Comparison of ENCODE assay signal across 26 cellular contexts in genomic region chr13:42600943-42601342, GRCh38. TPM values are rescaled to one million over a fixed set of nuclear protein-coding genes. Genes with fewer than 3 reads are reported as not detected.
DNase-seq lines count a peak whose midpoint lies in the region; ATAC-seq, FAIRE-seq and TF ChIP-seq lines count a peak whose summit lies in the region.
"Had no signal": no experiment of that assay in that cellular context is flagged by ENCODE, and none has a peak within 500 bp of the region (broad histone marks: within the 10 kb centered on the region; RNA-seq: fewer than 3 reads in every experiment).

No MANE protein-coding gene starts in this region.

- no peak overlapping the region for H3K4me3 Mint-ChIP-seq in activated CD8-positive, alpha-beta memory T cell treated with anti-CD3 and anti-CD28 coated beads, Interleukin-2, amount 10 ng/mL, durations not matched to agents 7 days and 5 days
- peak overlapping the region; percentile 59 for H3K4me3 Mint-ChIP-seq in stimulated activated naive CD8-positive, alpha-beta T cell treated with anti-CD3 and anti-CD28 coated beads, Interleukin-15, Interleukin-2, amounts not matched to agents 100 ng/mL and 50 ng/mL, for 24 hours
- H3K4me3 Mint-ChIP-seq: IgD-negative memory B cell; nephron progenitor cell; T-helper 1 cell treated with Interleukin-12 subunit alpha and Interleukin-12 subunit beta and Interleukin-4 antibody, amounts not matched to agents 30 μg/mL and 1 μg/mL, for 36 hours had no signal

- no peak overlapping the region for H3K27ac Mint-ChIP-seq in activated CD8-positive, alpha-beta memory T cell treated with anti-CD3 and anti-CD28 coated beads, Interleukin-2, amount 10 ng/mL, durations not matched to agents 7 days and 5 days
- peak overlapping the region; percentile 80 for H3K27ac Mint-ChIP-seq in stimulated activated naive CD8-positive, alpha-beta T cell treated with anti-CD3 and anti-CD28 coated beads, Interleukin-15, Interleukin-2, amounts not matched to agents 100 ng/mL and 50 ng/mL, for 24 hours
- H3K27ac Mint-ChIP-seq: IgD-negative memory B cell; nephron progenitor cell; T-helper 1 cell treated with Interleukin-12 subunit alpha and Interleukin-12 subunit beta and Interleukin-4 antibody, amounts not matched to agents 30 μg/mL and 1 μg/mL, for 36 hours had no signal

- ATAC-seq in activated CD8-positive, alpha-beta memory T cell treated with anti-CD3 and anti-CD28 coated beads, Interleukin-2, amount 10 ng/mL, durations not matched to agents 7 days and 5 days, result peak; percentile 39
- ATAC-seq: left colon had no signal

- no peaks in the 10 kb centered on the region for H3K36me3 Mint-ChIP-seq in activated CD8-positive, alpha-beta memory T cell treated with anti-CD3 and anti-CD28 coated beads, Interleukin-2, amount 10 ng/mL, durations not matched to agents 7 days and 5 days
- H3K36me3 Mint-ChIP-seq in stimulated activated naive CD8-positive, alpha-beta T cell treated with anti-CD3 and anti-CD28 coated beads, Interleukin-15, Interleukin-2, amounts not matched to agents 100 ng/mL and 50 ng/mL, for 24 hours (ENCODE audit: low read depth), result peaks cover 4% of the 10 kb centered on the region

- no peaks in the 10 kb centered on the region for H3K9me3 Mint-ChIP-seq in activated CD8-positive, alpha-beta memory T cell treated with anti-CD3 and anti-CD28 coated beads, Interleukin-2, amount 10 ng/mL, durations not matched to agents 7 days and 5 days (ENCODE audit: low read depth)
- no peaks in the 10 kb centered on the region for H3K9me3 Mint-ChIP-seq in stimulated activated naive CD8-positive, alpha-beta T cell treated with anti-CD3 and anti-CD28 coated beads, Interleukin-15, Interleukin-2, amounts not matched to agents 100 ng/mL and 50 ng/mL, for 24 hours
- H3K9me3 Mint-ChIP-seq: IgD-negative memory B cell; nephron progenitor cell; T-helper 1 cell treated with Interleukin-12 subunit alpha and Interleukin-12 subunit beta and Interleukin-4 antibody, amounts not matched to agents 30 μg/mL and 1 μg/mL, for 36 hours had no signal

- no peak for TF ChIP-seq CTCF in bronchial epithelial cell (IDR thresholded peaks at IDR 0.05; ENCODE audit: insufficient read depth, low read length, severe bottlenecking)

- peaks cover 1% of the 10 kb centered on the region for H3K27me3 ChIP-seq in bronchial epithelial cell (ENCODE audit: control insufficient read depth, insufficient read depth, low read length)
- H3K27me3 ChIP-seq: ascending aorta, esophagus muscularis mucosa, sigmoid colon, tibial artery had no signal

- DNase-seq in activated CD8-positive, alpha-beta memory T cell treated with anti-CD3 and anti-CD28 coated beads, Interleukin-2, amount 10 ng/mL, durations not matched to agents 7 days and 5 days, result no peak
- no peak for DNase-seq in activated CD8-positive, alpha-beta memory T cell treated with anti-CD3 and anti-CD28 coated beads for 24 hours
- DNase-seq in M059J (ENCODE audit: low read depth), result peak; percentile 57
- DNase-seq in bronchial epithelial cell (ENCODE audit: low read depth), result peak; percentile 52
- DNase-seq in NCI-H2029 treated with DMSO at 0.1 percent for 48 hours (lab: John Stamatoyannopoulos, UW), result no peak
- DNase-seq in OCI-M1 (lab: John Stamatoyannopoulos, UW), result no peak
- DNase-seq in DMS 273 (lab: John Stamatoyannopoulos, UW; ENCODE audit: unreplicated experiment), result no peak
- DNase-seq: activated gamma-delta T cell treated with Interleukin-2 at 50 U/mL for 16 hours; cerebellar nuclear complex; effector CD8-positive, alpha-beta T cell; GDM1; left colon; midbrain; MM.1S; NCI-H1694 treated with DMSO at 0.1 percent for 48 hours; NCI-H82; nephron progenitor cell; posterior cingulate gyrus; SIG-M5; sigmoid colon; tibial artery had no signal

- H3K4me3 ChIP-seq in bronchial epithelial cell (ENCODE audit: low read depth, low read length), result no peak overlapping the region
- H3K4me3 ChIP-seq: ascending aorta, esophagus muscularis mucosa, sigmoid colon, tibial artery had no signal

- FAIRE-seq in bronchial epithelial cell (lab: Jason Lieb, UNC), result peak; percentile 36

- no peaks in the 10 kb centered on the region for H3K36me3 ChIP-seq in bronchial epithelial cell (ENCODE audit: control insufficient read depth, insufficient read depth, low read length)
- H3K36me3 ChIP-seq: ascending aorta, esophagus muscularis mucosa, sigmoid colon, tibial artery had no signal

- H3K27me3 Mint-ChIP-seq in activated CD8-positive, alpha-beta memory T cell treated with anti-CD3 and anti-CD28 coated beads, Interleukin-2, amount 10 ng/mL, durations not matched to agents 7 days and 5 days, result peaks cover 14% of the 10 kb centered on the region
- peaks cover 3% of the 10 kb centered on the region for H3K27me3 Mint-ChIP-seq in stimulated activated naive CD8-positive, alpha-beta T cell treated with anti-CD3 and anti-CD28 coated beads, Interleukin-15, Interleukin-2, amounts not matched to agents 100 ng/mL and 50 ng/mL, for 24 hours
- H3K27me3 Mint-ChIP-seq: IgD-negative memory B cell had no signal

- CTCF ChIA-PET in activated CD8-positive, alpha-beta memory T cell treated with anti-CD3 and anti-CD28 coated beads, Interleukin-2, amount 10 ng/mL, durations not matched to agents 7 days and 5 days (lab: Charles Lee), result no interaction called here

- H3K4me1 Mint-ChIP-seq in activated CD8-positive, alpha-beta memory T cell treated with anti-CD3 and anti-CD28 coated beads, Interleukin-2, amount 10 ng/mL, durations not matched to agents 7 days and 5 days, result peaks cover 6% of the 10 kb centered on the region
- H3K4me1 Mint-ChIP-seq in stimulated activated naive CD8-positive, alpha-beta T cell treated with anti-CD3 and anti-CD28 coated beads, Interleukin-15, Interleukin-2, amounts not matched to agents 100 ng/mL and 50 ng/mL, for 24 hours (ENCODE audit: low read depth), result peaks cover 25% of the 10 kb centered on the region

RNA-seq across cellular contexts. Expression of gene TNFSF11, which starts 27.0 kb away (rescaled TPM):
- 1 to 10 TPM in 1 of 2 experiments, under 1 TPM in 1; 0.76 to 2.4 TPM for total RNA-seq in activated CD8-positive, alpha-beta memory T cell treated with anti-CD3 and anti-CD28 coated beads, Interleukin-2, amount 10 ng/mL, durations not matched to agents 7 days and 5 days
- total RNA-seq in M059J (2014; rRNA removed; shearing (Covaris generic)), result not detected in 2 replicates
- total RNA-seq in bronchial epithelial cell, result under 0.01 and 0.13 TPM in 2 replicates
- total RNA-seq: ascending aorta, sigmoid colon had no signal

Comparison
In these comparisons a context has a peak if more than half of its experiments do, and no peak if none do; other contexts are left out.
1. DNase-seq: peak in M059J (single experiment) and bronchial epithelial cell (single experiment); none in activated CD8-positive, alpha-beta memory T cell treated with anti-CD3 and anti-CD28 coated beads, Interleukin-2, amount 10 ng/mL, durations not matched to agents 7 days and 5 days (single experiment), activated CD8-positive, alpha-beta memory T cell treated with anti-CD3 and anti-CD28 coated beads for 24 hours (single experiment), NCI-H2029 treated with DMSO at 0.1 percent for 48 hours (single experiment), OCI-M1 (single experiment) and DMS 273 (single experiment).